In the genomic region with DNA sequence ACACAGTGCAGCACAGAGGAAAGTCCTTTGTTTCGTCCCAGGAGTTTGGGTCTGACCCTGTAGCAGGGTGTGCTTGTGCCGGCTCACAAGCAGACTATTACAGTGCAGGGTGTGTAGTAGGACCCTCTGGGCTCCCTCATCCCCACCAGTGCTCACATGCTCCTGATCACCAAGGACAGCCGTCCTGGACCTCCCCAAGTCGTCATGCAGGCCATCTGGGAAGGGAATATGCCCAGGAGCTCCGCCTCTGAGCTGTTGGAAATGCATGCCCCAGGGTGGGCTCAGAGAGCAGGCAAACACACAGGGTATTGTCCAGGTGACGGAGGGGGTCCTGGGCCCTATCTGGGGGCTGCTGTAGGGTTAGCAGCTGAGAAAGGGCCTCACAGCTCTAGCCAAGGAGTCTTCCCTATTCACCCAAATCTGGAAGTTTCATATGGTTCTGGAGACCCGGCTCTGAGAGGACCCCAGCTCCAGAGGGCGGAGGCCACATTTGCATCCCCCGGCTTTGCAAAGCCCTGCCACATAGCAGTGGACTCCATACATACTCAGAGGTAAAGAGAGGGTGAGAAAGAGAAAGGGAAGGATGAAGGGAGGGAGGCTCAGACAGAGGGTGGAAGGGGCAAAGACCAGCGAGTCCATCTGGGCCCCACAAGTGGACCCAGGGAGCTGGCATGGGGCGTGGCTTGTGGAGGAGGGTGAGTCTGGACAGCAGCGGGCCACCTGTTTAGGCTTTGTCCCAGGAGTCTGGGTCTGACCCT, we compare ENCODE assay signal across 9 cellular contexts. TPM values are rescaled to one million over a fixed set of nuclear protein-coding genes. Genes with fewer than 3 reads are reported as not detected.
DNase-seq lines count a peak whose midpoint lies in the region; ATAC-seq, FAIRE-seq and TF ChIP-seq lines count a peak whose summit lies in the region.
"Had no signal": no experiment of that assay in that cellular context is flagged by ENCODE, and none has a peak within 500 bp of the region (broad histone marks: within the 10 kb centered on the region; RNA-seq: fewer than 3 reads in every experiment).

No MANE protein-coding gene starts in this region.

- no peaks in the 10 kb centered on the region for H3K9me3 Mint-ChIP-seq in HFFc6
- no peaks in the 10 kb centered on the region for H3K9me3 Mint-ChIP-seq in activated naive CD4-positive, alpha-beta T cell treated with anti-CD3 and anti-CD28 coated beads, Interleukin-2, amount 50 U/mL, for 72 hours
- no peaks in the 10 kb centered on the region for H3K9me3 Mint-ChIP-seq in naive thymus-derived CD8-positive, alpha-beta T cell

- peaks cover 14% of the 10 kb centered on the region for H3K4me1 ChIP-seq in colonic mucosa

- H3K9ac ChIP-seq in colonic mucosa (ENCODE audit: low read depth in 2 of 2, low read length in 2 of 2) = peak overlapping the region in 1 of 2 donors; percentile 35

- no peak for FAIRE-seq in frontal cortex (lab: Jason Lieb, UNC)

- no peaks in the 10 kb centered on the region for H3K9me3 ChIP-seq in colonic mucosa
- H3K9me3 ChIP-seq: tibial artery had no signal

- intact Hi-C loops in cardiac septum (cut with DNase I) = loop anchor here (1.0 to 5.0 kb wide), 3 partner anchors 54 to 609 kb away; a partner anchor contains a TSS
- intact Hi-C loops in colonic mucosa (cut with DNase I) = loop anchor here (5.0 kb wide), 2 partner anchors 249 to 389 kb away; no protein-coding TSS in a partner anchor

- DNase-seq in HFFc6 = no peak
- DNase-seq in activated naive CD4-positive, alpha-beta T cell treated with anti-CD3 and anti-CD28 coated beads, Interleukin-2, amount 50 U/mL, for 72 hours (ENCODE audit: low spot score in 2 of 2) = no peak
- DNase-seq in naive thymus-derived CD8-positive, alpha-beta T cell = no peak
- DNase-seq in A172 (ENCODE audit: low spot score) = no peak
- no peak for DNase-seq in cardiac septum (ENCODE audit: low spot score)
- DNase-seq in frontal cortex (ENCODE audit: low spot score in 2 of 2) = no peak
- no peak for DNase-seq in colonic mucosa
- DNase-seq: tibial artery had no signal

- H3K27ac Mint-ChIP-seq in HFFc6 = no peak overlapping the region
- peak overlapping the region; percentile 41 to 82 for H3K27ac Mint-ChIP-seq in activated naive CD4-positive, alpha-beta T cell treated with anti-CD3 and anti-CD28 coated beads, Interleukin-2, amount 50 U/mL, for 72 hours
- peak overlapping the region; percentile 76 to 95 (median 89) for H3K27ac Mint-ChIP-seq in naive thymus-derived CD8-positive, alpha-beta T cell

- TF ChIP-seq CTCF in C4-2B (conservative IDR thresholded peaks at IDR 0.05) (no peak), HFFc6 (IDR thresholded peaks at IDR 0.05) (no peak), colonic mucosa (IDR thresholded peaks at IDR 0.05) (no peak)

- H3K4me1 Mint-ChIP-seq in HFFc6 (ENCODE audit: low read depth) = peaks cover 7% of the 10 kb centered on the region
- peaks cover 8 to 44% (median 34%) of the 10 kb centered on the region in 4 donors for H3K4me1 Mint-ChIP-seq in naive thymus-derived CD8-positive, alpha-beta T cell

- 0 out of 2 replicates have a peak overlapping the region, but pooled peaks have one; percentile 51 for H3K4me3 Mint-ChIP-seq in HFFc6
- peak overlapping the region; percentile 40 to 79 (median 64) for H3K4me3 Mint-ChIP-seq in naive thymus-derived CD8-positive, alpha-beta T cell

- peaks cover 6% of the 10 kb centered on the region for H3K27me3 Mint-ChIP-seq in HFFc6 (ENCODE audit: insufficient read depth)
- H3K27me3 Mint-ChIP-seq in naive thymus-derived CD8-positive, alpha-beta T cell = peaks cover 0 to 2% (median 0%) of the 10 kb centered on the region in 5 donors

- H3K27ac ChIP-seq in C4-2B (peak overlapping the region; percentile 9; the same call in 1 of the 2 replicates), colonic mucosa (no peak overlapping the region)
- H3K27ac ChIP-seq: tibial artery had no signal

- H3K27me3 ChIP-seq in colonic mucosa = no peaks in the 10 kb centered on the region

- peak in 1 of 2 donors; percentile 41 for ATAC-seq in activated naive CD4-positive, alpha-beta T cell treated with anti-CD3 and anti-CD28 coated beads, Interleukin-2, amount 50 U/mL, for 72 hours
- ATAC-seq in naive thymus-derived CD8-positive, alpha-beta T cell = no peak

- no peak overlapping the region for H3K4me3 ChIP-seq in colonic mucosa
- H3K4me3 ChIP-seq: tibial artery had no signal

- no peaks in the 10 kb centered on the region for H3K36me3 Mint-ChIP-seq in HFFc6 (ENCODE audit: low read depth)
- peaks cover 0 to 6% of the 10 kb centered on the region in 2 donors for H3K36me3 Mint-ChIP-seq in activated naive CD4-positive, alpha-beta T cell treated with anti-CD3 and anti-CD28 coated beads, Interleukin-2, amount 50 U/mL, for 72 hours
- peaks cover 0 to 2% (median 0%) of the 10 kb centered on the region in 3 donors for H3K36me3 Mint-ChIP-seq in naive thymus-derived CD8-positive, alpha-beta T cell

- POLR2A ChIA-PET in naive thymus-derived CD8-positive, alpha-beta T cell (lab: Charles Lee) = interaction anchor here (0.8 to 4.0 kb wide), 12 partner anchors 11 to 610 kb away, joined by 3 to 35 read pairs (median 9); no protein-coding TSS in a partner anchor

- H3K36me3 ChIP-seq in colonic mucosa = no peaks in the 10 kb centered on the region
- H3K36me3 ChIP-seq: tibial artery had no signal

RNA-seq across cellular contexts. Expression of a gene that starts 53.5 kb away (rescaled TPM):
- total RNA-seq in HFFc6 (2021; fragmentation: NEBNext Ultra II Directional; extraction: Animal tissue kit (Norgen Biotek cat#: 25700)) = 100 to 1,000 TPM; 108 to 128 (median 122) TPM
- total RNA-seq in activated naive CD4-positive, alpha-beta T cell treated with anti-CD3 and anti-CD28 coated beads, Interleukin-2, amount 50 U/mL, for 72 hours = 100 to 1,000 TPM; 282 to 355 TPM
- 100 to 1,000 TPM; 411 to 418 TPM for total RNA-seq in naive thymus-derived CD8-positive, alpha-beta T cell
- 100 to 1,000 TPM; 143 to 237 (median 172) TPM for polyA plus RNA-seq in naive thymus-derived CD8-positive, alpha-beta T cell
- 87.4 and 106 TPM in 2 replicates for total RNA-seq in A172 (2014; rRNA removed; shearing (Covaris generic))
- total RNA-seq in cardiac septum (202 TPM), frontal cortex (174 TPM), colonic mucosa (100 to 1,000 TPM; 146 to 153 TPM)
